Comparison of ENCODE assay signal across 1 cellular context in genomic region chr17:50708050-50709000, GRCh38.
TF ChIP-seq lines count a peak whose summit lies in the region.

No MANE protein-coding gene starts in this region.

TF ChIP-seq in HEK293, 187 proteins besides CTCF, POLR2A, EP300 and RAD21 (continued from another document and continues in another):
- TF ChIP-seq, protein P1, sequence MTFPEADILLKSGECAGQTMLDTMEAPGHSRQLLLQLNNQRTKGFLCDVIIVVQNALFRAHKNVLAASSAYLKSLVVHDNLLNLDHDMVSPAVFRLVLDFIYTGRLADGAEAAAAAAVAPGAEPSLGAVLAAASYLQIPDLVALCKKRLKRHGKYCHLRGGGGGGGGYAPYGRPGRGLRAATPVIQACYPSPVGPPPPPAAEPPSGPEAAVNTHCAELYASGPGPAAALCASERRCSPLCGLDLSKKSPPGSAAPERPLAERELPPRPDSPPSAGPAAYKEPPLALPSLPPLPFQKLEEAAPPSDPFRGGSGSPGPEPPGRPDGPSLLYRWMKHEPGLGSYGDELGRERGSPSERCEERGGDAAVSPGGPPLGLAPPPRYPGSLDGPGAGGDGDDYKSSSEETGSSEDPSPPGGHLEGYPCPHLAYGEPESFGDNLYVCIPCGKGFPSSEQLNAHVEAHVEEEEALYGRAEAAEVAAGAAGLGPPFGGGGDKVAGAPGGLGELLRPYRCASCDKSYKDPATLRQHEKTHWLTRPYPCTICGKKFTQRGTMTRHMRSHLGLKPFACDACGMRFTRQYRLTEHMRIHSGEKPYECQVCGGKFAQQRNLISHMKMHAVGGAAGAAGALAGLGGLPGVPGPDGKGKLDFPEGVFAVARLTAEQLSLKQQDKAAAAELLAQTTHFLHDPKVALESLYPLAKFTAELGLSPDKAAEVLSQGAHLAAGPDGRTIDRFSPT (tag by site-specific recombination; IDR thresholded peaks at IDR 0.05): no peak
- TF ChIP-seq SP2 (tag by site-specific recombination; IDR thresholded peaks at IDR 0.05) (no peak), PATZ1 (tag by site-specific recombination; IDR thresholded peaks at IDR 0.05) (no peak; the same call in none of the 2 replicates), ZSCAN30 (tag by site-specific recombination; IDR thresholded peaks at IDR 0.05) (no peak), ZNF670 (tag by site-specific recombination; IDR thresholded peaks at IDR 0.05; ENCODE audit: low read depth) (no peak), ZNF140 (tag by site-specific recombination; IDR thresholded peaks at IDR 0.05) (no peak), ZNF404 (tag by site-specific recombination; IDR thresholded peaks at IDR 0.05) (no peak), ZNF518A (tag by site-specific recombination; conservative IDR thresholded peaks at IDR 0.05; ENCODE audit: low read depth) (no peak), ZNF513 (tag by site-specific recombination; IDR thresholded peaks at IDR 0.05) (no peak), HOXA7 (CRISPR knock-in tag; IDR thresholded peaks at IDR 0.05; ENCODE audit: borderline replicate concordance) (no peak), GLI4 (tag by site-specific recombination; IDR thresholded peaks at IDR 0.05) (no peak), ZNF311 (tag by site-specific recombination; IDR thresholded peaks at IDR 0.05; ENCODE audit: borderline replicate concordance) (no peak), KLF7 (tag by site-specific recombination; IDR thresholded peaks at IDR 0.05; ENCODE audit: borderline replicate concordance) (0 out of 2 replicates have a peak, but pooled peaks have one; percentile 48), ZBTB48 (tag by site-specific recombination; IDR thresholded peaks at IDR 0.05) (no peak), ZNF214 (tag by site-specific recombination; IDR thresholded peaks at IDR 0.05; ENCODE audit: borderline replicate concordance) (no peak), ZNF280C (tag by site-specific recombination; IDR thresholded peaks at IDR 0.05) (no peak), ZIC2 (tag by site-specific recombination; IDR thresholded peaks at IDR 0.05) (no peak; the same call in 1 of the 2 replicates), ZNF433 (tag by site-specific recombination; IDR thresholded peaks at IDR 0.05; ENCODE audit: low read depth) (no peak), ZFP69B (tag by site-specific recombination; IDR thresholded peaks at IDR 0.05) (0 out of 2 replicates have a peak, but pooled peaks have one; percentile 13), YY1 (tag by site-specific recombination; IDR thresholded peaks at IDR 0.05) (no peak), ZNF341 (tag by site-specific recombination; IDR thresholded peaks at IDR 0.05; ENCODE audit: low read depth) (no peak), ZNF2 (tag by site-specific recombination; IDR thresholded peaks at IDR 0.05) (peak; percentile 14; the same call in 1 of the 2 replicates), ZEB2 (tag by site-specific recombination; IDR thresholded peaks at IDR 0.05) (0 out of 2 replicates have a peak, but pooled peaks have one; percentile 9), ZNF621 (tag by site-specific recombination; IDR thresholded peaks at IDR 0.05) (no peak), ZNF366 (tag by site-specific recombination; conservative IDR thresholded peaks at IDR 0.05) (peak; percentile 86), SCRT1 (tag by site-specific recombination; IDR thresholded peaks at IDR 0.05; ENCODE audit: borderline replicate concordance) (no peak), ZNF174 (tag by site-specific recombination; IDR thresholded peaks at IDR 0.05) (no peak), ZNF335 (tag by site-specific recombination; conservative IDR thresholded peaks at IDR 0.05) (peak; percentile 27), ZFP37 (tag by site-specific recombination; IDR thresholded peaks at IDR 0.05) (0 out of 2 replicates have a peak, but pooled peaks have one; percentile 29), ZNF558 (tag by site-specific recombination; IDR thresholded peaks at IDR 0.05) (peak; percentile 6; the same call in 1 of the 2 replicates)
- TF ChIP-seq, protein P2, sequence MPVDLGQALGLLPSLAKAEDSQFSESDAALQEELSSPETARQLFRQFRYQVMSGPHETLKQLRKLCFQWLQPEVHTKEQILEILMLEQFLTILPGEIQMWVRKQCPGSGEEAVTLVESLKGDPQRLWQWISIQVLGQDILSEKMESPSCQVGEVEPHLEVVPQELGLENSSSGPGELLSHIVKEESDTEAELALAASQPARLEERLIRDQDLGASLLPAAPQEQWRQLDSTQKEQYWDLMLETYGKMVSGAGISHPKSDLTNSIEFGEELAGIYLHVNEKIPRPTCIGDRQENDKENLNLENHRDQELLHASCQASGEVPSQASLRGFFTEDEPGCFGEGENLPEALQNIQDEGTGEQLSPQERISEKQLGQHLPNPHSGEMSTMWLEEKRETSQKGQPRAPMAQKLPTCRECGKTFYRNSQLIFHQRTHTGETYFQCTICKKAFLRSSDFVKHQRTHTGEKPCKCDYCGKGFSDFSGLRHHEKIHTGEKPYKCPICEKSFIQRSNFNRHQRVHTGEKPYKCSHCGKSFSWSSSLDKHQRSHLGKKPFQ (tag by site-specific recombination; IDR thresholded peaks at IDR 0.05): 0 out of 2 replicates have a peak, but pooled peaks have one; percentile 36
- TF ChIP-seq, protein P3, sequence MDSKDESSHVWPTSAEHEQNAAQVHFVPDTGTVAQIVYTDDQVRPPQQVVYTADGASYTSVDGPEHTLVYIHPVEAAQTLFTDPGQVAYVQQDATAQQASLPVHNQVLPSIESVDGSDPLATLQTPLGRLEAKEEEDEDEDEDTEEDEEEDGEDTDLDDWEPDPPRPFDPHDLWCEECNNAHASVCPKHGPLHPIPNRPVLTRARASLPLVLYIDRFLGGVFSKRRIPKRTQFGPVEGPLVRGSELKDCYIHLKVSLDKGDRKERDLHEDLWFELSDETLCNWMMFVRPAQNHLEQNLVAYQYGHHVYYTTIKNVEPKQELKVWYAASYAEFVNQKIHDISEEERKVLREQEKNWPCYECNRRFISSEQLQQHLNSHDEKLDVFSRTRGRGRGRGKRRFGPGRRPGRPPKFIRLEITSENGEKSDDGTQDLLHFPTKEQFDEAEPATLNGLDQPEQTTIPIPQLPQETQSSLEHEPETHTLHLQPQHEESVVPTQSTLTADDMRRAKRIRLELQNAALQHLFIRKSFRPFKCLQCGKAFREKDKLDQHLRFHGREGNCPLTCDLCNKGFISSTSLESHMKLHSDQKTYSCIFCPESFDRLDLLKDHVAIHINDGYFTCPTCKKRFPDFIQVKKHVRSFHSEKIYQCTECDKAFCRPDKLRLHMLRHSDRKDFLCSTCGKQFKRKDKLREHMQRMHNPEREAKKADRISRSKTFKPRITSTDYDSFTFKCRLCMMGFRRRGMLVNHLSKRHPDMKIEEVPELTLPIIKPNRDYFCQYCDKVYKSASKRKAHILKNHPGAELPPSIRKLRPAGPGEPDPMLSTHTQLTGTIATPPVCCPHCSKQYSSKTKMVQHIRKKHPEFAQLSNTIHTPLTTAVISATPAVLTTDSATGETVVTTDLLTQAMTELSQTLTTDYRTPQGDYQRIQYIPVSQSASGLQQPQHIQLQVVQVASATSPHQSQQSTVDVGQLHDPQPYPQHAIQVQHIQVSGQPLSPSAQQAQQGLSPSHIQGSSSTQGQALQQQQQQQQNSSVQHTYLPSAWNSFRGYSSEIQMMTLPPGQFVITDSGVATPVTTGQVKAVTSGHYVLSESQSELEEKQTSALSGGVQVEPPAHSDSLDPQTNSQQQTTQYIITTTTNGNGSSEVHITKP (tag by site-specific recombination; IDR thresholded peaks at IDR 0.05): peak; percentile 94
- TF ChIP-seq, protein P4, sequence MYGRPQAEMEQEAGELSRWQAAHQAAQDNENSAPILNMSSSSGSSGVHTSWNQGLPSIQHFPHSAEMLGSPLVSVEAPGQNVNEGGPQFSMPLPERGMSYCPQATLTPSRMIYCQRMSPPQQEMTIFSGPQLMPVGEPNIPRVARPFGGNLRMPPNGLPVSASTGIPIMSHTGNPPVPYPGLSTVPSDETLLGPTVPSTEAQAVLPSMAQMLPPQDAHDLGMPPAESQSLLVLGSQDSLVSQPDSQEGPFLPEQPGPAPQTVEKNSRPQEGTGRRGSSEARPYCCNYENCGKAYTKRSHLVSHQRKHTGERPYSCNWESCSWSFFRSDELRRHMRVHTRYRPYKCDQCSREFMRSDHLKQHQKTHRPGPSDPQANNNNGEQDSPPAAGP (tag by site-specific recombination; IDR thresholded peaks at IDR 0.05): 0 out of 2 replicates have a peak, but pooled peaks have one; percentile 3
- TF ChIP-seq, protein P5, sequence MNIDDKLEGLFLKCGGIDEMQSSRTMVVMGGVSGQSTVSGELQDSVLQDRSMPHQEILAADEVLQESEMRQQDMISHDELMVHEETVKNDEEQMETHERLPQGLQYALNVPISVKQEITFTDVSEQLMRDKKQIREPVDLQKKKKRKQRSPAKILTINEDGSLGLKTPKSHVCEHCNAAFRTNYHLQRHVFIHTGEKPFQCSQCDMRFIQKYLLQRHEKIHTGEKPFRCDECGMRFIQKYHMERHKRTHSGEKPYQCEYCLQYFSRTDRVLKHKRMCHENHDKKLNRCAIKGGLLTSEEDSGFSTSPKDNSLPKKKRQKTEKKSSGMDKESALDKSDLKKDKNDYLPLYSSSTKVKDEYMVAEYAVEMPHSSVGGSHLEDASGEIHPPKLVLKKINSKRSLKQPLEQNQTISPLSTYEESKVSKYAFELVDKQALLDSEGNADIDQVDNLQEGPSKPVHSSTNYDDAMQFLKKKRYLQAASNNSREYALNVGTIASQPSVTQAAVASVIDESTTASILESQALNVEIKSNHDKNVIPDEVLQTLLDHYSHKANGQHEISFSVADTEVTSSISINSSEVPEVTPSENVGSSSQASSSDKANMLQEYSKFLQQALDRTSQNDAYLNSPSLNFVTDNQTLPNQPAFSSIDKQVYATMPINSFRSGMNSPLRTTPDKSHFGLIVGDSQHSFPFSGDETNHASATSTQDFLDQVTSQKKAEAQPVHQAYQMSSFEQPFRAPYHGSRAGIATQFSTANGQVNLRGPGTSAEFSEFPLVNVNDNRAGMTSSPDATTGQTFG (tag by site-specific recombination; IDR thresholded peaks at IDR 0.05; ENCODE audit: borderline replicate concordance): no peak
